In genomic region chr1:31881698-31882000, GRCh38 we compare ENCODE assay signal across 16 cellular contexts. TPM values are rescaled to one million over a fixed set of nuclear protein-coding genes. Genes with fewer than 3 reads are reported as not detected.
A peak's percentile ranks its signal among the peaks of the same experiment; 100 is the strongest.
DNase-seq lines count a peak whose midpoint lies in the region; ATAC-seq and TF ChIP-seq lines count a peak whose summit lies in the region.
"Had no signal": no experiment of that assay in that cellular context is flagged by ENCODE, and none has a peak within 500 bp of the region (broad histone marks: within the 10 kb centered on the region; RNA-seq: fewer than 3 reads in every experiment).

No MANE protein-coding gene starts in this region.

- peak; percentile 13 to 75 for DNase-seq in T47D (ENCODE audit: low read depth in 1 of 2, low spot score in 1 of 2)
- DNase-seq in breast epithelium (ENCODE audit: low spot score in 2 of 2): no peak
- DNase-seq in amniotic epithelial cell (ENCODE audit: low read depth): peak; percentile 20
- DNase-seq in lower lobe of right lung: no peak
- DNase-seq in COR-L47 (lab: John Stamatoyannopoulos, UW): no peak
- no peak for DNase-seq in 8988T
- DNase-seq: activated CD4-positive, alpha-beta T cell treated with anti-CD3 and anti-CD28 coated beads for 1 hour; activated gamma-delta T cell; dermis blood vessel endothelial cell; Kasumi-1; NCI-H345 had no signal

- no peaks in the 10 kb centered on the region for H3K9me3 ChIP-seq in breast epithelium
- no peaks in the 10 kb centered on the region for H3K9me3 ChIP-seq in lower lobe of right lung
- no peaks in the 10 kb centered on the region for H3K9me3 ChIP-seq in thymus (ENCODE audit: control insufficient read depth)
- H3K9me3 ChIP-seq: upper lobe of left lung had no signal

- ATAC-seq in lower lobe of right lung: peak; percentile 63 to 83
- ATAC-seq in HG03520 (IDR thresholded peaks at IDR 0.05; ENCODE audit: unreplicated experiment): no peak

- H3K27ac ChIP-seq in breast epithelium: peak overlapping the region in 1 of 2 donors; percentile 35
- no peak overlapping the region for H3K27ac ChIP-seq in lower lobe of right lung
- peak overlapping the region; percentile 43 for H3K27ac ChIP-seq in thymus (ENCODE audit: low read depth)
- H3K27ac ChIP-seq: HL-60, upper lobe of left lung had no signal

- H3K27me3 ChIP-seq in breast epithelium (no peaks in the 10 kb centered on the region), lower lobe of right lung (ENCODE audit: low read depth) (no peaks in the 10 kb centered on the region), thymus (ENCODE audit: control insufficient read depth, insufficient read depth) (no peaks in the 10 kb centered on the region)
- H3K27me3 ChIP-seq: upper lobe of left lung had no signal

- no peak for TF ChIP-seq POLR2A in breast epithelium (IDR thresholded peaks at IDR 0.05)

- H3K36me3 ChIP-seq in breast epithelium (no peaks in the 10 kb centered on the region), lower lobe of right lung (no peaks in the 10 kb centered on the region), thymus (ENCODE audit: control insufficient read depth, insufficient read depth) (no peaks in the 10 kb centered on the region)
- H3K36me3 ChIP-seq: upper lobe of left lung had no signal

- no peaks in the 10 kb centered on the region for H3K4me1 ChIP-seq in breast epithelium
- H3K4me1 ChIP-seq in lower lobe of right lung: peaks cover 9% of the 10 kb centered on the region
- H3K4me1 ChIP-seq in thymus (ENCODE audit: control insufficient read depth, insufficient read depth, low read length): peaks cover 18% of the 10 kb centered on the region

- in situ Hi-C loops in T47D (cut with HindIII; ENCODE audit: low pct_unique_long_range_greater_than_20kb, low sequenced_read_pairs): no loop called here

- intact Hi-C loops in breast epithelium (cut with DNase I; ENCODE audit: low total_unique reads): no loop called here
- intact Hi-C loops in lower lobe of right lung (cut with DNase I): no loop called here

- H3K4me3 ChIP-seq in breast epithelium: no peak overlapping the region
- no peak overlapping the region for H3K4me3 ChIP-seq in lower lobe of right lung
- H3K4me3 ChIP-seq in thymus (ENCODE audit: low read length): no peak overlapping the region
- H3K4me3 ChIP-seq: smooth muscle cell, upper lobe of left lung had no signal

- no peak for TF ChIP-seq CTCF in breast epithelium (IDR thresholded peaks at IDR 0.05)
- TF ChIP-seq CTCF in lower lobe of right lung (IDR thresholded peaks at IDR 0.05): no peak

- WGBS in thymus: 90% methylated on average over 5 of the region's 5 CpGs

RNA-seq across cellular contexts. Expression of gene PTP4A2, which starts 56.5 kb away (rescaled TPM):
- total RNA-seq in breast epithelium (100 to 1,000 TPM; 225 to 271 (median 252) TPM), lower lobe of right lung (205 TPM)
- 214 TPM for polyA plus RNA-seq in thymus

Comparison
In these comparisons a context has a peak if more than half of its experiments do, and no peak if none do; other contexts are left out.
1. DNase-seq: peak in T47D (2 of 2) and amniotic epithelial cell (single experiment); none in breast epithelium (0 of 2), lower lobe of right lung (single experiment), COR-L47 (single experiment) and 8988T (single experiment).